ENCODE assay signal across 24 cellular contexts in the genomic region with DNA sequence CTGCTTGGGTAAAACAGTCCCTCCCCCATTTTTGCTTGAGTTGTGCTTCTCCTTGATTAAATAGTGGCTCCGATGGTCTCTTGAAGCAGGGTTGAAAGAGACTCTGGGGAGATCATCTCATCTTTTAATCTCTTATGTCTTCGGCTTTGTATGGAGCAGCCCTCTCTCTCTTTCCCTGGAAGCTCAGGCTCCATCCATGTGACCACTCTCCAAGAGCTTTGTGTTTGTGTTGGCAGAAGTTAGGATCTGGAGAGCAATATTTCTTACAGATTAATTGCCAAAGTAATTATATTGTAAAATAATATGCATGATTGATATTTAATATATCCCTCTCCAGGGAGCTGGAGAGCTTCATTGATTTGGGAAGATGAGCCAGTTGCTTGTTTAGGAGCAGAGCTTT.
A peak's percentile ranks its signal among the peaks of the same experiment; 100 is the strongest.
DNase-seq lines count a peak whose midpoint lies in the region; FAIRE-seq and TF ChIP-seq lines count a peak whose summit lies in the region.
"Had no signal": no experiment of that assay in that cellular context is flagged by ENCODE, and none has a peak within 500 bp of the region (broad histone marks: within the 10 kb centered on the region; RNA-seq: fewer than 3 reads in every experiment).

No MANE protein-coding gene starts in this region.

- peak; percentile 52 for DNase-seq in NCI-H82 (lab: John Stamatoyannopoulos, UW)
- DNase-seq in NCI-H82 treated with DMSO at 0.1 percent for 48 hours (lab: John Stamatoyannopoulos, UW; ENCODE audit: unreplicated experiment), result no peak
- peak; percentile 66 for DNase-seq in NCI-H2196 (lab: John Stamatoyannopoulos, UW; ENCODE audit: unreplicated experiment)
- peak; percentile 12 for DNase-seq in endothelial cell of umbilical vein (ENCODE audit: low read depth, low spot score)
- DNase-seq in activated CD8-positive, alpha-beta memory T cell treated with anti-CD3 and anti-CD28 coated beads for 24 hours, result no peak
- DNase-seq in AG08396 (ENCODE audit: low spot score), result no peak
- DNase-seq in activated gamma-delta T cell treated with Interleukin-2 at 50 U/mL for 16 hours, result no peak
- DNase-seq in activated T-cell treated with anti-CD3 and anti-CD28 coated beads, Interleukin-2, amount 50 U/mL, for 1 hour, result no peak
- DNase-seq: activated CD8-positive, alpha-beta T cell treated with anti-CD3 and anti-CD28 coated beads for 36 hours; activated naive CD8-positive, alpha-beta T cell treated with anti-CD3 and anti-CD28 coated beads for 36 hours; Calu3; CD4-positive, CD25-positive, alpha-beta regulatory T cell; EL; immature natural killer cell; left cardiac atrium; NCI-H1048; NCI-H2081; NCI-H510A; PC-9; small intestine; stimulated activated naive CD4-positive, alpha-beta T cell; upper lobe of right lung had no signal

- no peaks in the 10 kb centered on the region for H3K9me1 ChIP-seq in endothelial cell of umbilical vein (replicated peaks; ENCODE audit: control insufficient read depth, extremely low read depth, insufficient read depth, low read length)

- H2AFZ ChIP-seq in endothelial cell of umbilical vein (ENCODE audit: low read depth, low read length), result no peak overlapping the region
- H2AFZ ChIP-seq: parathyroid adenoma, PC-9 had no signal

- no peak for FAIRE-seq in endothelial cell of umbilical vein (lab: Jason Lieb, UNC)
- FAIRE-seq: bronchial epithelial cell, small intestine had no signal

- no peaks in the 10 kb centered on the region for H3K36me3 ChIP-seq in endothelial cell of umbilical vein (ENCODE audit: control insufficient read depth in 2 of 2, extremely low read depth in 1 of 2, insufficient read depth in 2 of 2, low read length in 2 of 2)
- H3K36me3 ChIP-seq: upper lobe of right lung had no signal

- H3K4me1 ChIP-seq in endothelial cell of umbilical vein (ENCODE audit: control insufficient read depth, extremely low read depth, insufficient read depth, low read length), result peaks cover 13% of the 10 kb centered on the region

- peak overlapping the region; percentile 55 for H3K4me2 ChIP-seq in endothelial cell of umbilical vein (ENCODE audit: insufficient read depth, low read length)
- H3K4me2 ChIP-seq: PC-9 had no signal

- intact Hi-C loops in endothelial cell of umbilical vein (cut with micrococcal nuclease), result loop anchor here (5.0 kb wide), 1 partner anchor 247 kb away; no protein-coding TSS in a partner anchor

- H3K27me3 ChIP-seq in endothelial cell of umbilical vein (ENCODE audit: control insufficient read depth in 2 of 2, insufficient read depth in 2 of 2, low read length in 2 of 2), result no peaks in the 10 kb centered on the region
- H3K27me3 ChIP-seq: upper lobe of right lung had no signal

- H4K20me1 ChIP-seq in endothelial cell of umbilical vein (replicated peaks; ENCODE audit: control insufficient read depth, extremely low read depth, insufficient read depth, low read length), result no peaks in the 10 kb centered on the region

- dilution Hi-C loops in endothelial cell of umbilical vein (cut with MboI; ENCODE audit: extremely low pct_ligation_motif_present, low sequenced_read_pairs), result no loop called here

- no peak overlapping the region for H3K9ac ChIP-seq in endothelial cell of umbilical vein (replicated peaks; ENCODE audit: extremely low read depth, insufficient read depth, low read length)
- H3K9ac ChIP-seq: parathyroid adenoma had no signal

- no peak overlapping the region for H3K27ac ChIP-seq in endothelial cell of umbilical vein (ENCODE audit: insufficient read depth, low read depth, low read length)
- H3K27ac ChIP-seq: parathyroid adenoma, PC-9, upper lobe of right lung had no signal

- BruUV-seq in endothelial cell of umbilical vein (replicated peaks; lab: Mats Ljungman, UMichigan), result no TSS peak

- POLR2A ChIA-PET in endothelial cell of umbilical vein (lab: Charles Lee), result no interaction called here

- CTCF ChIA-PET in endothelial cell of umbilical vein (lab: Charles Lee), result interaction anchor here (1.1 to 1.6 kb wide), 2 partner anchors 95 to 255 kb away, joined by 3 read pairs; no protein-coding TSS in a partner anchor

- TF ChIP-seq CTCF in endothelial cell of umbilical vein (IDR thresholded peaks at IDR 0.05; ENCODE audit: extremely low read depth in 1 of 2, insufficient read depth in 1 of 2, low read depth in 1 of 2, low read length in 2 of 2), result no peak

- TF ChIP-seq POLR2A in endothelial cell of umbilical vein (IDR thresholded peaks at IDR 0.05; ENCODE audit: low read depth, low read length), result no peak

- no peaks in the 10 kb centered on the region for H3K9me3 ChIP-seq in endothelial cell of umbilical vein (replicated peaks; ENCODE audit: control insufficient read depth, insufficient read depth, low read length)
- H3K9me3 ChIP-seq: upper lobe of right lung had no signal

- H3K79me2 ChIP-seq in endothelial cell of umbilical vein (ENCODE audit: control insufficient read depth, insufficient read depth, low read length), result peaks cover 2% of the 10 kb centered on the region

- H3K4me3 ChIP-seq in endothelial cell of umbilical vein (replicated peaks in 1 of 3; ENCODE audit: insufficient read depth in 1 of 3, low read depth in 1 of 3, low read length in 3 of 3), result no peak overlapping the region
- H3K4me3 ChIP-seq: PC-9, upper lobe of right lung had no signal

TF ChIP-seq in endothelial cell of umbilical vein, 7 proteins besides CTCF, POLR2A, EP300 and RAD21:
- no peak for TF ChIP-seq FOS (IDR thresholded peaks at IDR 0.05; ENCODE audit: borderline replicate concordance, insufficient read depth, low read length)
- no peak for TF ChIP-seq GATA2 (IDR thresholded peaks at IDR 0.05; ENCODE audit: insufficient read depth, insufficient read length, low read depth, low read length)
- TF ChIP-seq EZH2 (IDR thresholded peaks at IDR 0.05; ENCODE audit: borderline replicate concordance, low read depth, low read length, severe bottlenecking), result no peak
- TF ChIP-seq, protein P1, sequence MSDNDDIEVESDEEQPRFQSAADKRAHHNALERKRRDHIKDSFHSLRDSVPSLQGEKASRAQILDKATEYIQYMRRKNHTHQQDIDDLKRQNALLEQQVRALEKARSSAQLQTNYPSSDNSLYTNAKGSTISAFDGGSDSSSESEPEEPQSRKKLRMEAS (IDR thresholded peaks at IDR 0.05; ENCODE audit: insufficient read depth, insufficient read length), result no peak
- TF ChIP-seq POLR2AphosphoS5 (IDR thresholded peaks at IDR 0.05; ENCODE audit: insufficient read depth, low read depth, low read length), result no peak
- no peak for TF ChIP-seq JUN (IDR thresholded peaks at IDR 0.05; ENCODE audit: borderline replicate concordance, insufficient read depth, insufficient read length, low read depth)
- TF ChIP-seq MYC (IDR thresholded peaks at IDR 0.05; ENCODE audit: low read depth, low read length), result no peak

Comparison
In these comparisons a context has a peak if more than half of its experiments do, and no peak if none do; other contexts are left out.
1. DNase-seq: peak in NCI-H82 (single experiment), NCI-H2196 (single experiment) and endothelial cell of umbilical vein (single experiment); none in NCI-H82 treated with DMSO at 0.1 percent for 48 hours (single experiment), activated CD8-positive, alpha-beta memory T cell treated with anti-CD3 and anti-CD28 coated beads for 24 hours (single experiment), AG08396 (single experiment), activated gamma-delta T cell treated with Interleukin-2 at 50 U/mL for 16 hours (single experiment) and activated T-cell treated with anti-CD3 and anti-CD28 coated beads, Interleukin-2, amount 50 U/mL, for 1 hour (single experiment).